Comparison of ENCODE assay signal across 18 cellular contexts in genomic region chr11:44037658-44037998, GRCh38. TPM values are rescaled to one million over a fixed set of nuclear protein-coding genes. Genes with fewer than 3 reads are reported as not detected.
"Had no signal": no experiment of that assay in that cellular context is flagged by ENCODE, and none has a peak within 500 bp of the region (broad histone marks: within the 10 kb centered on the region; RNA-seq: fewer than 3 reads in every experiment).

No MANE protein-coding gene starts in this region.

- ATAC-seq: naive thymus-derived CD8-positive, alpha-beta T cell had no signal

- DNase-seq: activated CD4-positive, CD25-positive, alpha-beta regulatory T cell; activated naive CD4-positive, alpha-beta T cell; activated T-cell treated with anti-CD3 and anti-CD28 coated beads for 4 hours; central memory CD4-positive, alpha-beta T cell; stimulated activated naive CD4-positive, alpha-beta T cell; T-helper 17 cell had no signal

- H3K27ac Mint-ChIP-seq: activated CD4-positive, alpha-beta T cell treated with anti-CD3 and anti-CD28 coated beads, Interleukin-2, amount 10 ng/mL, durations not matched to agents 24 days and 14 days; activated naive CD8-positive, alpha-beta T cell treated with anti-CD3 and anti-CD28 coated beads, Interleukin-2, amount 10 ng/mL, durations not matched to agents 7 days and 5 days; naive thymus-derived CD8-positive, alpha-beta T cell; T-helper 17 cell had no signal

- H3K27ac ChIP-seq: left lung had no signal

- H3K4me3 Mint-ChIP-seq: activated CD4-positive, alpha-beta T cell treated with anti-CD3 and anti-CD28 coated beads, Interleukin-2, amount 10 ng/mL, durations not matched to agents 24 days and 14 days; activated naive CD8-positive, alpha-beta T cell treated with anti-CD3 and anti-CD28 coated beads, Interleukin-2, amount 10 ng/mL, durations not matched to agents 7 days and 5 days; naive thymus-derived CD8-positive, alpha-beta T cell; T-helper 17 cell had no signal

- H3K36me3 Mint-ChIP-seq: activated naive CD8-positive, alpha-beta T cell treated with anti-CD3 and anti-CD28 coated beads, Interleukin-2, amount 10 ng/mL, durations not matched to agents 7 days and 5 days; brain had no signal

- H3K4me1 Mint-ChIP-seq: activated CD4-positive, alpha-beta T cell treated with anti-CD3 and anti-CD28 coated beads, Interleukin-2, amount 10 ng/mL, durations not matched to agents 24 days and 14 days; activated naive CD8-positive, alpha-beta T cell treated with anti-CD3 and anti-CD28 coated beads, Interleukin-2, amount 10 ng/mL, durations not matched to agents 7 days and 5 days; naive thymus-derived CD8-positive, alpha-beta T cell; T-helper 17 cell had no signal

RNA-seq across cellular contexts. Expression of gene ACCSL, which starts 10.2 kb away (rescaled TPM):
- total RNA-seq: activated CD4-positive, alpha-beta T cell treated with anti-CD3 and anti-CD28 coated beads, Interleukin-2, amount 10 ng/mL, durations not matched to agents 24 days and 14 days; activated naive CD8-positive, alpha-beta T cell treated with anti-CD3 and anti-CD28 coated beads, Interleukin-2, amount 10 ng/mL, durations not matched to agents 7 days and 5 days; esophagus muscularis mucosa; kidney; left lung; mammary epithelial cell; naive thymus-derived CD8-positive, alpha-beta T cell; posterior vena cava; skeletal muscle tissue; temporal lobe; ureter had no signal
